ENCODE assay signal across 28 cellular contexts in genomic region chr21:25764065-25764464, GRCh38. TPM values are rescaled to one million over a fixed set of nuclear protein-coding genes. Genes with fewer than 3 reads are reported as not detected.
DNase-seq lines count a peak whose midpoint lies in the region; ATAC-seq and FAIRE-seq lines count a peak whose summit lies in the region.
"Had no signal": no experiment of that assay in that cellular context is flagged by ENCODE, and none has a peak within 500 bp of the region (broad histone marks: within the 10 kb centered on the region; RNA-seq: fewer than 3 reads in every experiment).

No MANE protein-coding gene starts in this region.

- no peaks in the 10 kb centered on the region for H3K4me1 ChIP-seq in small intestine (ENCODE audit: control insufficient read depth in 2 of 2, insufficient read depth in 1 of 2, low read depth in 1 of 2, low read length in 1 of 2)
- H3K4me1 ChIP-seq: A549; BE2C; BLaER1; BLaER1 treated with 17β-estradiol and CSF1 and Interleukin-3, amounts not matched to agents 10 nM and 100 nM; Caco-2 had no signal

- H3K36me3 ChIP-seq in small intestine (ENCODE audit: control insufficient read depth in 2 of 2, insufficient read depth in 2 of 2, low read length in 2 of 2) = peaks cover 6 to 19% of the 10 kb centered on the region in 2 donors

- no peaks in the 10 kb centered on the region for H3K9me3 ChIP-seq in small intestine (ENCODE audit: control insufficient read depth, low read depth)
- H3K9me3 ChIP-seq: A549; BE2C; BLaER1; BLaER1 treated with 17β-estradiol and CSF1 and Interleukin-3, amounts not matched to agents 10 nM and 100 nM; Caco-2 had no signal

- peak; percentile 3 for DNase-seq in small intestine
- DNase-seq: 8988T; ACHN; AML-193; BE2C; C1 segment of cervical spinal cord; Caco-2; Calu3; CD4-positive, alpha-beta memory T cell; CD4-positive, alpha-beta T cell; CD4-positive, CD25-positive, alpha-beta regulatory T cell; CD8-positive, alpha-beta memory T cell; CD8-positive, alpha-beta T cell; COR-L47; DMS 273 treated with DMSO at 0.1 percent for 48 hours; DMS153; DMS53; DMS79; DMS79 treated with DMSO at 0.1 percent for 48 hours; DND-41; EL had no signal

- FAIRE-seq in small intestine (lab: Jason Lieb, UNC) = no peak
- FAIRE-seq: A549, D721Med had no signal

- no peak overlapping the region for H3K27ac ChIP-seq in small intestine (ENCODE audit: low read depth in 1 of 2, low read length in 1 of 2)
- H3K27ac ChIP-seq: 22Rv1; A549; BLaER1; BLaER1 treated with 17β-estradiol and CSF1 and Interleukin-3, amounts not matched to agents 10 nM and 100 nM; C4-2B had no signal

- no peaks in the 10 kb centered on the region for H3K27me3 ChIP-seq in small intestine (ENCODE audit: control insufficient read depth in 2 of 2, insufficient read depth in 2 of 2, low read length in 2 of 2)
- H3K27me3 ChIP-seq: BE2C; BLaER1; BLaER1 treated with 17β-estradiol and CSF1 and Interleukin-3, amounts not matched to agents 10 nM and 100 nM had no signal

- no peak overlapping the region for H3K4me3 ChIP-seq in small intestine (ENCODE audit: low read depth in 1 of 2, low read length in 2 of 2)
- H3K4me3 ChIP-seq: A549; BLaER1; BLaER1 treated with 17β-estradiol and CSF1 and Interleukin-3, amounts not matched to agents 10 nM and 100 nM had no signal

- ATAC-seq in GM21576 (IDR thresholded peaks at IDR 0.05; ENCODE audit: unreplicated experiment) = no peak
- ATAC-seq: A549; CD8-positive, alpha-beta T cell had no signal

- 25 to 63% (median 41%) methylated on average over 3 of the region's 3 CpGs for WGBS in small intestine, 3 donors

RNA-seq across cellular contexts. Expression of gene GABPA, which starts 29.3 kb away (rescaled TPM):
- polyA plus RNA-seq in small intestine = 10 to 100 TPM; 10.3 to 10.7 (median 10.7) TPM

RNA-seq across cellular contexts. Expression of gene ATP5PF, which starts 29.4 kb away (rescaled TPM):
- polyA plus RNA-seq in small intestine = 100 to 1,000 TPM; 430 to 902 (median 668) TPM
